In genomic region chr7:72928216-72928615, GRCh38 we compare ENCODE assay signal across 6 cellular contexts. TPM values are rescaled to one million over a fixed set of nuclear protein-coding genes. Genes with fewer than 3 reads are reported as not detected.
"Had no signal": no experiment of that assay in that cellular context is flagged by ENCODE, and none has a peak within 500 bp of the region (broad histone marks: within the 10 kb centered on the region; RNA-seq: fewer than 3 reads in every experiment).

No MANE protein-coding gene starts in this region.

RNA-seq across cellular contexts. Expression of gene TRIM74, which starts 41.0 kb away (rescaled TPM):
- total RNA-seq: dermis microvascular lymphatic vessel endothelial cell, esophagus mucosa, fibroblast of lung, sigmoid colon, skeletal muscle tissue, urinary bladder had no signal
- polyA plus RNA-seq: fibroblast of lung had no signal
